Comparison of ENCODE assay signal across 17 cellular contexts in the genomic region with DNA sequence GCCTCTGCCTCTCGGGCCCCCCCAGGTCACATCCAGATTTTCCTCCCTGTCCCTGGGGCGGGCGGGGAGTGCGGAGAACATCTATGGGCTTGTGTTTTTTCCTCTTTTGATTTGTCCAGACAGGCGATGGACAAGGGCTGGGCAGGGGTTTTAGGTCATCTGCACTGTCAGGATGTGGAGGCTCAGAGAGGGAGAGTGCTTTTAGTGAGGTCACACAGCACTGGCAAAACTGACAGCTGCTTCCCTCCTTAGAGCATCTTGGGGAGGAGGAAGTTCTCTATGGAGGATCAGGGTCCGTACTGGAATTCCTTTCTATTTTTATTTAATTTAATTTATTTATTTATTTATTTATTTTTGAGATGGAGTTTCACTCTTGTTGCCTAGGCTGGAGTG. TPM values are rescaled to one million over a fixed set of nuclear protein-coding genes. Genes with fewer than 3 reads are reported as not detected.
DNase-seq lines count a peak whose midpoint lies in the region; ATAC-seq and TF ChIP-seq lines count a peak whose summit lies in the region.
"Had no signal": no experiment of that assay in that cellular context is flagged by ENCODE, and none has a peak within 500 bp of the region (broad histone marks: within the 10 kb centered on the region; RNA-seq: fewer than 3 reads in every experiment).

No MANE protein-coding gene starts in this region.

- peaks cover 0 to 98% of the 10 kb centered on the region in 2 donors for H3K4me1 ChIP-seq in right atrium auricular region
- peaks cover 0 to 99% (median 30%) of the 10 kb centered on the region in 3 donors for H3K4me1 ChIP-seq in gastroesophageal sphincter
- H3K4me1 ChIP-seq in rectal smooth muscle tissue (ENCODE audit: control insufficient read depth, insufficient read depth, low read length) = peaks cover 33% of the 10 kb centered on the region
- no peaks in the 10 kb centered on the region for H3K4me1 ChIP-seq in HAP-1

- no peaks in the 10 kb centered on the region for H3K36me3 ChIP-seq in right atrium auricular region
- peaks cover 0 to 4% of the 10 kb centered on the region in 2 donors for H3K36me3 ChIP-seq in gastroesophageal sphincter
- no peaks in the 10 kb centered on the region for H3K36me3 ChIP-seq in rectal smooth muscle tissue (ENCODE audit: control insufficient read depth, insufficient read depth, low read length)
- peaks cover 9% of the 10 kb centered on the region for H3K36me3 ChIP-seq in HAP-1 (replicated peaks)

- in situ Hi-C loops in HAP-1 (cut with MboI; ENCODE audit: low sequenced_read_pairs) = no loop called here

- H3K27ac ChIP-seq in right atrium auricular region (peak overlapping the region; percentile 99), gastroesophageal sphincter (peak overlapping the region; percentile 96 to 100 (median 100)), rectal smooth muscle tissue (ENCODE audit: low read depth, low read length) (peak overlapping the region; percentile 100)
- H3K27ac ChIP-seq: SK-N-MC had no signal

- H3K27me3 ChIP-seq in right atrium auricular region = no peaks in the 10 kb centered on the region
- no peaks in the 10 kb centered on the region for H3K27me3 ChIP-seq in gastroesophageal sphincter
- H3K27me3 ChIP-seq in rectal smooth muscle tissue (ENCODE audit: control insufficient read depth, insufficient read depth, low read length) = no peaks in the 10 kb centered on the region
- H3K27me3 ChIP-seq in HAP-1 (ENCODE audit: low read depth) = no peaks in the 10 kb centered on the region

- TF ChIP-seq CTCF in right atrium auricular region (IDR thresholded peaks at IDR 0.05) (no peak), gastroesophageal sphincter (IDR thresholded peaks at IDR 0.05) (no peak)

- TF ChIP-seq POLR2A in gastroesophageal sphincter (IDR thresholded peaks at IDR 0.05) = no peak

- H3K9me3 Mint-ChIP-seq in stimulated activated effector memory CD8-positive, alpha-beta T cell treated with anti-CD3 and anti-CD28 coated beads, Interleukin-12 subunit alpha, Interleukin-12 subunit beta, amount 100 ng/mL, for 72 hours = no peaks in the 10 kb centered on the region
- H3K9me3 Mint-ChIP-seq: activated T-cell treated with anti-CD3 and anti-CD28 coated beads, Interleukin-2, amount 50 U/mL, for 24 hours had no signal

- H3K36me3 Mint-ChIP-seq in stimulated activated effector memory CD8-positive, alpha-beta T cell treated with anti-CD3 and anti-CD28 coated beads, Interleukin-12 subunit alpha, Interleukin-12 subunit beta, amount 100 ng/mL, for 72 hours = peaks cover 15% of the 10 kb centered on the region

- no peak overlapping the region for H3K4me3 Mint-ChIP-seq in stimulated activated effector memory CD8-positive, alpha-beta T cell treated with anti-CD3 and anti-CD28 coated beads, Interleukin-12 subunit alpha, Interleukin-12 subunit beta, amount 100 ng/mL, for 72 hours
- H3K4me3 Mint-ChIP-seq: activated T-cell treated with anti-CD3 and anti-CD28 coated beads, Interleukin-2, amount 50 U/mL, for 24 hours; H9; stimulated activated naive B cell treated with anti-CD40 and anti-IgM and Interleukin-4, amounts not matched to agents 10 μg/mL and 1 μg/mL and 100 μg/mL, for 72 hours had no signal

- H3K9me3 ChIP-seq in right atrium auricular region = no peaks in the 10 kb centered on the region
- no peaks in the 10 kb centered on the region for H3K9me3 ChIP-seq in gastroesophageal sphincter
- no peaks in the 10 kb centered on the region for H3K9me3 ChIP-seq in HAP-1
- H3K9me3 ChIP-seq: A549 had no signal

- no peak overlapping the region for H3K27ac Mint-ChIP-seq in stimulated activated effector memory CD8-positive, alpha-beta T cell treated with anti-CD3 and anti-CD28 coated beads, Interleukin-12 subunit alpha, Interleukin-12 subunit beta, amount 100 ng/mL, for 72 hours
- H3K27ac Mint-ChIP-seq: activated T-cell treated with anti-CD3 and anti-CD28 coated beads, Interleukin-2, amount 50 U/mL, for 24 hours; stimulated activated naive B cell treated with anti-CD40 and anti-IgM and Interleukin-4, amounts not matched to agents 10 μg/mL and 1 μg/mL and 100 μg/mL, for 72 hours had no signal

- H3K4me3 ChIP-seq in right atrium auricular region (peak overlapping the region; percentile 30 to 46), gastroesophageal sphincter (peak overlapping the region; percentile 33 to 60), rectal smooth muscle tissue (ENCODE audit: low read length) (no peak overlapping the region), HAP-1 (no peak overlapping the region)
- H3K4me3 ChIP-seq: A549, SK-N-MC had no signal

- peak overlapping the region; percentile 43 for H3K9ac ChIP-seq in rectal smooth muscle tissue (ENCODE audit: low read length)

- no peak for DNase-seq in right atrium auricular region (ENCODE audit: low spot score)
- DNase-seq in left cardiac atrium = no peak
- DNase-seq in HAP-1 (ENCODE audit: low spot score in 2 of 2) = no peak
- no peak for DNase-seq in stimulated activated effector memory CD8-positive, alpha-beta T cell treated with anti-CD3 and anti-CD28 coated beads, Interleukin-12 subunit alpha, Interleukin-12 subunit beta, amount 100 ng/mL, for 72 hours (ENCODE audit: low spot score in 2 of 2)
- DNase-seq: activated CD4-positive, CD25-positive, alpha-beta regulatory T cell treated with anti-CD3 and anti-CD28 coated beads, Interleukin-2, amount 50 U/mL, for 72 hours; activated T-cell treated with anti-CD3 and anti-CD28 coated beads, Interleukin-2, amount 50 U/mL, for 24 hours; H9; NCI-H1694 treated with DMSO at 0.1 percent for 48 hours; NCI-H748 treated with DMSO at 0.1 percent for 48 hours; stimulated activated CD4-positive, alpha-beta T cell treated with anti-CD3 and anti-CD28 coated beads, Interleukin-1b, Interleukin-23, amount 100 ng/mL, for 48 hours; stimulated activated naive B cell treated with anti-CD40 and anti-IgM and Interleukin-4, amounts not matched to agents 10 μg/mL and 1 μg/mL and 100 μg/mL, for 72 hours had no signal

- ATAC-seq in left cardiac atrium = no peak
- no peak for ATAC-seq in gastroesophageal sphincter
- ATAC-seq in HG03196 (IDR thresholded peaks at IDR 0.05; ENCODE audit: unreplicated experiment) = no peak
- ATAC-seq in stimulated activated effector memory CD8-positive, alpha-beta T cell treated with anti-CD3 and anti-CD28 coated beads, Interleukin-12 subunit alpha, Interleukin-12 subunit beta, amount 100 ng/mL, for 72 hours = no peak
- no peak for ATAC-seq in activated CD4-positive, CD25-positive, alpha-beta regulatory T cell treated with anti-CD3 and anti-CD28 coated beads, Interleukin-2, amount 50 U/mL, for 24 hours
- ATAC-seq: stimulated activated naive B cell treated with anti-CD40 and anti-IgM and Interleukin-4, amounts not matched to agents 10 μg/mL and 1 μg/mL and 100 μg/mL, for 72 hours had no signal

- H3K4me1 Mint-ChIP-seq in stimulated activated effector memory CD8-positive, alpha-beta T cell treated with anti-CD3 and anti-CD28 coated beads, Interleukin-12 subunit alpha, Interleukin-12 subunit beta, amount 100 ng/mL, for 72 hours = peaks cover 4% of the 10 kb centered on the region

- intact Hi-C loops in left cardiac atrium (cut with DNase I) = loop anchor here (2.0 to 10.0 kb wide), 3 partner anchors 24 to 70 kb away; a partner anchor contains a TSS

- WGBS in gastroesophageal sphincter (ENCODE audit: low coverage in 1 of 2), 2 donors = 20 to 27% methylated on average over 1 to 5 of the region's 6 CpGs

- TF ChIP-seq EP300 in gastroesophageal sphincter (IDR thresholded peaks at IDR 0.05) = no peak

RNA-seq across cellular contexts. Expression of a gene that starts 38.9 kb away (rescaled TPM):
- total RNA-seq in right atrium auricular region (100 to 1,000 TPM; 111 to 196 TPM), left cardiac atrium (100 to 1,000 TPM; 144 to 173 TPM), gastroesophageal sphincter (100 to 1,000 TPM; 125 to 285 (median 155) TPM)

Comparison
In these comparisons a context has a peak if more than half of its experiments do, and no peak if none do; other contexts are left out.
1. H3K4me3 ChIP-seq: peak in right atrium auricular region (2 of 2) and gastroesophageal sphincter (2 of 2); none in rectal smooth muscle tissue (single experiment) and HAP-1 (single experiment).
2. Peak in every context shown above with its lines, with median percentiles within 50 percentile points of each other: H3K27ac ChIP-seq.